In the genomic region with DNA sequence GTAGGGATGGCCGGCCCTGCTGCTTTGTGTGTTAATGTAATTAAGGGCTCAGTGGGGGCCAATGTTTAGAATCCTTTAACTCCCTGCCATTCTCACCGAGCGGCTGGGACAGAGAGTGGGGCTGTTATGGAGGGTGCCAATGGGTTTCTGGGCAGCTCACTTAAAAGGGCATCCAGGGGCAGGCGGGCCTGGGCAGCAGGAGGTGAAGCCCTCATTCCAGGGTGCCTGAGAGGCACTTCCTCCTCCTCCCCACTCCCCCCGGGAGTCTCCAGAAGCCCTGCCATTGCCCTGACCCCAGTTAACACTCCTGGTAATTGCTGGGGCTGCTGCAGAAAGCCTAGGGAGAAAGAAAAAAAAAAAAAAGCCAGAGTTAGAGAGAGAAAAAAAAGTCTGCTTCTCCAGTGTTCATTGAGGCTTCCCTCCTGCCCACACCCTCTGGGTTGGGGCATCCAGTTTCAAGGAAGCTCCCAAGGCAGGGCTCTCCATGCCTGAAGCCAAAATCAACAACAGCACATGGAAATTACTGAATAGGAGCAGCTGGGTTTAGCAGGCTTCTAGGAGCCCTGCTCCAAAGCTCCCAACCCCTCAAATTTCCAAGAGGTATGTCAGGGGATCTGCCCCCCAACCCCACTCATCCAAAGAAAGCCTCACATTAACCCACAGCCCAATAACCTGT, we compare ENCODE assay signal across 8 cellular contexts. TPM values are rescaled to one million over a fixed set of nuclear protein-coding genes. Genes with fewer than 3 reads are reported as not detected.
DNase-seq lines count a peak whose midpoint lies in the region; ATAC-seq and TF ChIP-seq lines count a peak whose summit lies in the region.

No MANE protein-coding gene starts in this region.

- no peaks in the 10 kb centered on the region for H3K36me3 ChIP-seq in muscle layer of colon (ENCODE audit: insufficient read depth, low read length)

- H3K4me3 ChIP-seq in muscle layer of colon (ENCODE audit: low read depth in 1 of 2, low read length in 2 of 2) = no peak overlapping the region

- TF ChIP-seq CTCF in C4-2B (conservative IDR thresholded peaks at IDR 0.05) = no peak

- H3K27ac ChIP-seq in C4-2B (peak overlapping the region; percentile 67), muscle layer of colon (ENCODE audit: low read depth, low read length) (peak overlapping the region; percentile 86)

- no peaks in the 10 kb centered on the region for H3K27me3 ChIP-seq in muscle layer of colon (ENCODE audit: control insufficient read depth in 1 of 2, insufficient read depth in 2 of 2, low read length in 2 of 2)

- no peaks in the 10 kb centered on the region for H3K9me3 ChIP-seq in muscle layer of colon (ENCODE audit: low read length)

- no peaks in the 10 kb centered on the region for H3K36me3 Mint-ChIP-seq in activated naive CD4-positive, alpha-beta T cell treated with anti-CD3 and anti-CD28 coated beads, Interleukin-2, amount 50 U/mL, for 72 hours

- ATAC-seq in GM19455 (IDR thresholded peaks at IDR 0.05; ENCODE audit: unreplicated experiment) (no peak), GM18868 (IDR thresholded peaks at IDR 0.05; ENCODE audit: unreplicated experiment) (no peak)
- ATAC-seq in activated naive CD4-positive, alpha-beta T cell treated with anti-CD3 and anti-CD28 coated beads, Interleukin-2, amount 50 U/mL, for 72 hours = no peak

- DNase-seq in NCI-H2196 treated with DMSO at 0.1 percent for 48 hours (lab: John Stamatoyannopoulos, UW; ENCODE audit: unreplicated experiment) = peak; percentile 56
- peak; percentile 76 for DNase-seq in ecto neural progenitor cell (ENCODE audit: low spot score)
- no peak for DNase-seq in RPMI8226
- no peak for DNase-seq in activated naive CD4-positive, alpha-beta T cell treated with anti-CD3 and anti-CD28 coated beads, Interleukin-2, amount 50 U/mL, for 72 hours (ENCODE audit: low spot score in 2 of 2)

- H3K4me1 ChIP-seq in muscle layer of colon (ENCODE audit: insufficient read depth, low read length) = peaks cover 85% of the 10 kb centered on the region

- peak overlapping the region; percentile 22 for H3K9ac ChIP-seq in muscle layer of colon (ENCODE audit: low read length)

- peak overlapping the region in 1 of 2 donors; percentile 44 for H3K27ac Mint-ChIP-seq in activated naive CD4-positive, alpha-beta T cell treated with anti-CD3 and anti-CD28 coated beads, Interleukin-2, amount 50 U/mL, for 72 hours

- H3K9me3 Mint-ChIP-seq in activated naive CD4-positive, alpha-beta T cell treated with anti-CD3 and anti-CD28 coated beads, Interleukin-2, amount 50 U/mL, for 72 hours = no peaks in the 10 kb centered on the region

RNA-seq across cellular contexts. Expression of a gene that starts 28.0 kb away (rescaled TPM):
- under 1 TPM in 1 of 2 donors, not detected in 1; 0.84 TPM for total RNA-seq in activated naive CD4-positive, alpha-beta T cell treated with anti-CD3 and anti-CD28 coated beads, Interleukin-2, amount 50 U/mL, for 72 hours

Comparison
In these comparisons a context has a peak if more than half of its experiments do, and no peak if none do; other contexts are left out.
1. DNase-seq: peak in NCI-H2196 treated with DMSO at 0.1 percent for 48 hours (single experiment) and ecto neural progenitor cell (single experiment); none in RPMI8226 (single experiment) and activated naive CD4-positive, alpha-beta T cell treated with anti-CD3 and anti-CD28 coated beads, Interleukin-2, amount 50 U/mL, for 72 hours (0 of 2).